ENCODE assay signal across 1 cellular context in genomic region chr3:189233225-189233858, GRCh38.
TF ChIP-seq lines count a peak whose summit lies in the region.

No MANE protein-coding gene starts in this region.

TF ChIP-seq in GM23338, 12 proteins besides CTCF, POLR2A, EP300 and RAD21 (continued from another document):
- no peak for TF ChIP-seq ZNF462 (CRISPR knock-in tag; IDR thresholded peaks at IDR 0.05)
- no peak for TF ChIP-seq CREB1 (CRISPR knock-in tag; IDR thresholded peaks at IDR 0.05; ENCODE audit: low read depth)
- TF ChIP-seq NANOG (IDR thresholded peaks at IDR 0.05; ENCODE audit: borderline replicate concordance), result no peak
- no peak for TF ChIP-seq STAT1 (IDR thresholded peaks at IDR 0.05; ENCODE audit: unreplicated experiment)
